In the genomic region with DNA sequence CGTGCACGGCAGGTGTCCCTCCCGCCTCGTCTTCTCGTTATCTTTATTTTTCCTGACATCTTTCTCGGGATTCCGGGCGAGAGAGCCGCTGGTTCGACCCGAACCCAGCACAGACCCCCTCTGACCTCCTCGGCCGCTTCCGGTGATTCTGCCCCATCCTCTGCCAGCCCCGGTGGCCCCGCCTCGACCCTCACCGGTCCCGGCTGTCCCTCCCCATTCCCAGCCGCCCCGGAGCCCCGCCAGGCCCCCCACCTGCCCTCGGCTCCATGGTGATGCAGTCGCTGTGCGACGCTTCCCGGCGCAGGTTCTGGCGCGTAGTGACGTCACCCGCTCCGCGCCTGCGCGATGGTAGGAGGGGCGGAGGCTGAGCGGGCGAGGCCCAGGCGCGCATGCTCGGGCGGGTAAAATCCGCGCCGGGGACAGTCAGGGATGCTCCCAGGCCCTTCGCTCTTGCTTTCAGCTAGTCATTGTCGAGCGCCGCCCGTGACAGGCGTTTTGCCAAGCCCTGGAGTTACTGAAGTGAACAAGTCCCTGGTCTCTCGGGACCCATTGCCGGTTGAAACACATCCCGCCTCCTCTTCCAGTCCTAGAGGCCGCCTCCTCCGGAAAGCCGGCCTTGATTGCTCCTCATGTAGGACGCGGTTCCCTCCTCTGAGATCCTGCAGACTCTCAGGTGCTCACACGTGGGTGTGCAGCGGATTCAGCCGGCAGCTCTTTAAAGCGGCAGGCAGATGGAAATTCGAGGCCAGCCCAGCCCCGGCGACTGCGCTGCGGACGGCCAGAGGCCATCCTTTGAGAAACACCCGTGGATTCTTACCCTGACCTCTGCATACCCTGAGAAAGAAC, we compare ENCODE assay signal across 1 cellular context.
TF ChIP-seq lines count a peak whose summit lies in the region.

A gene with protein sequence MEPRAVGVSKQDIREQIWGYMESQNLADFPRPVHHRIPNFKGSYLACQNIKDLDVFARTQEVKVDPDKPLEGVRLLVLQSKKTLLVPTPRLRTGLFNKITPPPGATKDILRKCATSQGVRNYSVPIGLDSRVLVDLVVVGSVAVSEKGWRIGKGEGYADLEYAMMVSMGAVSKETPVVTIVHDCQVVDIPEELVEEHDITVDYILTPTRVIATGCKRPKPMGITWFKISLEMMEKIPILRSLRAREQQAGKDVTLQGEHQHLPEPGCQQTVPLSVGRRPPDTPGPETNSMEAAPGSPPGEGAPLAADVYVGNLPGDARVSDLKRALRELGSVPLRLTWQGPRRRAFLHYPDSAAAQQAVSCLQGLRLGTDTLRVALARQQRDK (minus strand): TSS at position 319 of the 846 bp plus-strand sequence. CDS start 51 bp downstream, at position 268.

TF ChIP-seq in HepG2, 621 proteins besides CTCF, POLR2A, EP300 and RAD21 (continued from another document and continues in another):
- TF ChIP-seq, protein P1, sequence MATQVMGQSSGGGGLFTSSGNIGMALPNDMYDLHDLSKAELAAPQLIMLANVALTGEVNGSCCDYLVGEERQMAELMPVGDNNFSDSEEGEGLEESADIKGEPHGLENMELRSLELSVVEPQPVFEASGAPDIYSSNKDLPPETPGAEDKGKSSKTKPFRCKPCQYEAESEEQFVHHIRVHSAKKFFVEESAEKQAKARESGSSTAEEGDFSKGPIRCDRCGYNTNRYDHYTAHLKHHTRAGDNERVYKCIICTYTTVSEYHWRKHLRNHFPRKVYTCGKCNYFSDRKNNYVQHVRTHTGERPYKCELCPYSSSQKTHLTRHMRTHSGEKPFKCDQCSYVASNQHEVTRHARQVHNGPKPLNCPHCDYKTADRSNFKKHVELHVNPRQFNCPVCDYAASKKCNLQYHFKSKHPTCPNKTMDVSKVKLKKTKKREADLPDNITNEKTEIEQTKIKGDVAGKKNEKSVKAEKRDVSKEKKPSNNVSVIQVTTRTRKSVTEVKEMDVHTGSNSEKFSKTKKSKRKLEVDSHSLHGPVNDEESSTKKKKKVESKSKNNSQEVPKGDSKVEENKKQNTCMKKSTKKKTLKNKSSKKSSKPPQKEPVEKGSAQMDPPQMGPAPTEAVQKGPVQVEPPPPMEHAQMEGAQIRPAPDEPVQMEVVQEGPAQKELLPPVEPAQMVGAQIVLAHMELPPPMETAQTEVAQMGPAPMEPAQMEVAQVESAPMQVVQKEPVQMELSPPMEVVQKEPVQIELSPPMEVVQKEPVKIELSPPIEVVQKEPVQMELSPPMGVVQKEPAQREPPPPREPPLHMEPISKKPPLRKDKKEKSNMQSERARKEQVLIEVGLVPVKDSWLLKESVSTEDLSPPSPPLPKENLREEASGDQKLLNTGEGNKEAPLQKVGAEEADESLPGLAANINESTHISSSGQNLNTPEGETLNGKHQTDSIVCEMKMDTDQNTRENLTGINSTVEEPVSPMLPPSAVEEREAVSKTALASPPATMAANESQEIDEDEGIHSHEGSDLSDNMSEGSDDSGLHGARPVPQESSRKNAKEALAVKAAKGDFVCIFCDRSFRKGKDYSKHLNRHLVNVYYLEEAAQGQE (IDR thresholded peaks at IDR 0.05; ENCODE audit: borderline replicate concordance in 1 of 2, low read depth in 1 of 2, low read length in 2 of 2): 0 out of 4 replicates have a peak, but pooled peaks of 1 of the 2 experiments have one; percentile 38
- TF ChIP-seq MIER2 (CRISPR knock-in tag; IDR thresholded peaks at IDR 0.05) (0 out of 2 replicates have a peak, but pooled peaks have one; percentile 11), ARNTL (CRISPR knock-in tag; IDR thresholded peaks at IDR 0.05) (no peak; the same call in 1 of the 2 replicates), JARID2 (CRISPR knock-in tag; IDR thresholded peaks at IDR 0.05; ENCODE audit: insufficient replicate concordance) (no peak), GABPA (IDR thresholded peaks at IDR 0.05; ENCODE audit: low read depth, low read length) (no peak), GABPA (CRISPR knock-in tag; IDR thresholded peaks at IDR 0.05; ENCODE audit: low read depth) (peak; percentile 8; the same call in 1 of the 2 replicates), ZBTB3 (CRISPR knock-in tag; IDR thresholded peaks at IDR 0.05; ENCODE audit: borderline replicate concordance, low read depth) (no peak), PLRG1 (conservative IDR thresholded peaks at IDR 0.05) (no peak), CBX5 (CRISPR knock-in tag; IDR thresholded peaks at IDR 0.05; ENCODE audit: borderline replicate concordance) (peak; percentile 20; the same call in 1 of the 2 replicates), ESRRA (CRISPR knock-in tag; IDR thresholded peaks at IDR 0.05; ENCODE audit: low read depth) (peak; percentile 64; the same call in 1 of the 2 replicates), ZMYM4 (CRISPR knock-in tag; IDR thresholded peaks at IDR 0.05) (peak; percentile 97), ZNF354B (CRISPR knock-in tag; IDR thresholded peaks at IDR 0.05) (no peak; the same call in 1 of the 2 replicates), ZNF782 (CRISPR knock-in tag; IDR thresholded peaks at IDR 0.05; ENCODE audit: borderline replicate concordance) (0 out of 2 replicates have a peak, but pooled peaks have one; percentile 62), SMAD3 (CRISPR knock-in tag; IDR thresholded peaks at IDR 0.05) (peak; percentile 62; the same call in 1 of the 2 replicates), HNRNPH1 (optimal IDR thresholded peaks at IDR 0.05; ENCODE audit: low read depth, low read length) (no peak), ZNF549 (CRISPR knock-in tag; IDR thresholded peaks at IDR 0.05) (no peak), RBFOX2 (IDR thresholded peaks at IDR 0.05; ENCODE audit: low read depth, low read length) (peak; percentile 95), ZNF703 (CRISPR knock-in tag; IDR thresholded peaks at IDR 0.05; ENCODE audit: borderline replicate concordance) (no peak), ZNF296 (CRISPR knock-in tag; conservative IDR thresholded peaks at IDR 0.05) (no peak), STAT5B (CRISPR knock-in tag; IDR thresholded peaks at IDR 0.05) (peak; percentile 5; the same call in 1 of the 2 replicates), SOX13 (IDR thresholded peaks at IDR 0.05) (peak; percentile 12; the same call in 1 of the 2 replicates), SOX13 (CRISPR knock-in tag; conservative IDR thresholded peaks at IDR 0.05 in 1 of 2, IDR thresholded peaks at IDR 0.05 in 1 of 2) (0 out of 4 replicates have a peak, but pooled peaks of 1 of the 2 experiments have one; percentile 44), ZBTB1 (CRISPR knock-in tag; IDR thresholded peaks at IDR 0.05; ENCODE audit: borderline replicate concordance) (no peak), ZNF546 (CRISPR knock-in tag; conservative IDR thresholded peaks at IDR 0.05) (peak; percentile 80; the same call in 1 of the 2 replicates), RFX3 (CRISPR knock-in tag; IDR thresholded peaks at IDR 0.05) (no peak; the same call in 1 of the 2 replicates), TBX3 (IDR thresholded peaks at IDR 0.05; ENCODE audit: borderline replicate concordance) (no peak; the same call in 1 of the 2 replicates), ZNF724P (CRISPR knock-in tag; IDR thresholded peaks at IDR 0.05; ENCODE audit: borderline replicate concordance) (peak; percentile 79; the same call in 1 of the 2 replicates), NONO (IDR thresholded peaks at IDR 0.05) (no peak), NONO (CRISPR knock-in tag; conservative IDR thresholded peaks at IDR 0.05) (peak; percentile 97), ZNF674 (CRISPR knock-in tag; IDR thresholded peaks at IDR 0.05; ENCODE audit: low read depth) (peak; percentile 77; the same call in 1 of the 2 replicates), ZNF570 (CRISPR knock-in tag; IDR thresholded peaks at IDR 0.05; ENCODE audit: borderline replicate concordance) (no peak), NR2F2 (IDR thresholded peaks at IDR 0.05; ENCODE audit: borderline replicate concordance, low read depth) (no peak), RCOR2 (CRISPR knock-in tag; IDR thresholded peaks at IDR 0.05) (peak; percentile 71; the same call in 1 of the 2 replicates), ERF (CRISPR knock-in tag; IDR thresholded peaks at IDR 0.05) (peak; percentile 92), ARNT (IDR thresholded peaks at IDR 0.05) (no peak), ZNF367 (CRISPR knock-in tag; IDR thresholded peaks at IDR 0.05; ENCODE audit: borderline replicate concordance) (peak; percentile 87; the same call in 1 of the 2 replicates), ZNF607 (CRISPR knock-in tag; IDR thresholded peaks at IDR 0.05; ENCODE audit: borderline replicate concordance) (no peak), HMG20A (CRISPR knock-in tag; IDR thresholded peaks at IDR 0.05; ENCODE audit: borderline replicate concordance) (no peak), PTBP1 (IDR thresholded peaks at IDR 0.05; ENCODE audit: low read depth, low read length, poor library complexity, severe bottlenecking) (peak; percentile 19), HCFC1 (IDR thresholded peaks at IDR 0.05; ENCODE audit: low read depth, low read length) (peak; percentile 79)
- TF ChIP-seq, protein P2, sequence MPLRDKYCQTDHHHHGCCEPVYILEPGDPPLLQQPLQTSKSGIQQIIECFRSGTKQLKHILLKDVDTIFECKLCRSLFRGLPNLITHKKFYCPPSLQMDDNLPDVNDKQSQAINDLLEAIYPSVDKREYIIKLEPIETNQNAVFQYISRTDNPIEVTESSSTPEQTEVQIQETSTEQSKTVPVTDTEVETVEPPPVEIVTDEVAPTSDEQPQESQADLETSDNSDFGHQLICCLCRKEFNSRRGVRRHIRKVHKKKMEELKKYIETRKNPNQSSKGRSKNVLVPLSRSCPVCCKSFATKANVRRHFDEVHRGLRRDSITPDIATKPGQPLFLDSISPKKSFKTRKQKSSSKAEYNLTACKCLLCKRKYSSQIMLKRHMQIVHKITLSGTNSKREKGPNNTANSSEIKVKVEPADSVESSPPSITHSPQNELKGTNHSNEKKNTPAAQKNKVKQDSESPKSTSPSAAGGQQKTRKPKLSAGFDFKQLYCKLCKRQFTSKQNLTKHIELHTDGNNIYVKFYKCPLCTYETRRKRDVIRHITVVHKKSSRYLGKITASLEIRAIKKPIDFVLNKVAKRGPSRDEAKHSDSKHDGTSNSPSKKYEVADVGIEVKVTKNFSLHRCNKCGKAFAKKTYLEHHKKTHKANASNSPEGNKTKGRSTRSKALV (CRISPR knock-in tag; IDR thresholded peaks at IDR 0.05): no peak
- TF ChIP-seq, protein P3, sequence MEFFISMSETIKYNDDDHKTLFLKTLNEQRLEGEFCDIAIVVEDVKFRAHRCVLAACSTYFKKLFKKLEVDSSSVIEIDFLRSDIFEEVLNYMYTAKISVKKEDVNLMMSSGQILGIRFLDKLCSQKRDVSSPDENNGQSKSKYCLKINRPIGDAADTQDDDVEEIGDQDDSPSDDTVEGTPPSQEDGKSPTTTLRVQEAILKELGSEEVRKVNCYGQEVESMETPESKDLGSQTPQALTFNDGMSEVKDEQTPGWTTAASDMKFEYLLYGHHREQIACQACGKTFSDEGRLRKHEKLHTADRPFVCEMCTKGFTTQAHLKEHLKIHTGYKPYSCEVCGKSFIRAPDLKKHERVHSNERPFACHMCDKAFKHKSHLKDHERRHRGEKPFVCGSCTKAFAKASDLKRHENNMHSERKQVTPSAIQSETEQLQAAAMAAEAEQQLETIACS (CRISPR knock-in tag; IDR thresholded peaks at IDR 0.05): no peak
- TF ChIP-seq, protein P4, sequence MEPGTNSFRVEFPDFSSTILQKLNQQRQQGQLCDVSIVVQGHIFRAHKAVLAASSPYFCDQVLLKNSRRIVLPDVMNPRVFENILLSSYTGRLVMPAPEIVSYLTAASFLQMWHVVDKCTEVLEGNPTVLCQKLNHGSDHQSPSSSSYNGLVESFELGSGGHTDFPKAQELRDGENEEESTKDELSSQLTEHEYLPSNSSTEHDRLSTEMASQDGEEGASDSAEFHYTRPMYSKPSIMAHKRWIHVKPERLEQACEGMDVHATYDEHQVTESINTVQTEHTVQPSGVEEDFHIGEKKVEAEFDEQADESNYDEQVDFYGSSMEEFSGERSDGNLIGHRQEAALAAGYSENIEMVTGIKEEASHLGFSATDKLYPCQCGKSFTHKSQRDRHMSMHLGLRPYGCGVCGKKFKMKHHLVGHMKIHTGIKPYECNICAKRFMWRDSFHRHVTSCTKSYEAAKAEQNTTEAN (CRISPR knock-in tag; conservative IDR thresholded peaks at IDR 0.05): no peak
- TF ChIP-seq, protein P5, sequence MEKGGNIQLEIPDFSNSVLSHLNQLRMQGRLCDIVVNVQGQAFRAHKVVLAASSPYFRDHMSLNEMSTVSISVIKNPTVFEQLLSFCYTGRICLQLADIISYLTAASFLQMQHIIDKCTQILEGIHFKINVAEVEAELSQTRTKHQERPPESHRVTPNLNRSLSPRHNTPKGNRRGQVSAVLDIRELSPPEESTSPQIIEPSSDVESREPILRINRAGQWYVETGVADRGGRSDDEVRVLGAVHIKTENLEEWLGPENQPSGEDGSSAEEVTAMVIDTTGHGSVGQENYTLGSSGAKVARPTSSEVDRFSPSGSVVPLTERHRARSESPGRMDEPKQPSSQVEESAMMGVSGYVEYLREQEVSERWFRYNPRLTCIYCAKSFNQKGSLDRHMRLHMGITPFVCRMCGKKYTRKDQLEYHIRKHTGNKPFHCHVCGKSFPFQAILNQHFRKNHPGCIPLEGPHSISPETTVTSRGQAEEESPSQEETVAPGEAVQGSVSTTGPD (CRISPR knock-in tag; IDR thresholded peaks at IDR 0.05): no peak
- TF ChIP-seq, protein P6, sequence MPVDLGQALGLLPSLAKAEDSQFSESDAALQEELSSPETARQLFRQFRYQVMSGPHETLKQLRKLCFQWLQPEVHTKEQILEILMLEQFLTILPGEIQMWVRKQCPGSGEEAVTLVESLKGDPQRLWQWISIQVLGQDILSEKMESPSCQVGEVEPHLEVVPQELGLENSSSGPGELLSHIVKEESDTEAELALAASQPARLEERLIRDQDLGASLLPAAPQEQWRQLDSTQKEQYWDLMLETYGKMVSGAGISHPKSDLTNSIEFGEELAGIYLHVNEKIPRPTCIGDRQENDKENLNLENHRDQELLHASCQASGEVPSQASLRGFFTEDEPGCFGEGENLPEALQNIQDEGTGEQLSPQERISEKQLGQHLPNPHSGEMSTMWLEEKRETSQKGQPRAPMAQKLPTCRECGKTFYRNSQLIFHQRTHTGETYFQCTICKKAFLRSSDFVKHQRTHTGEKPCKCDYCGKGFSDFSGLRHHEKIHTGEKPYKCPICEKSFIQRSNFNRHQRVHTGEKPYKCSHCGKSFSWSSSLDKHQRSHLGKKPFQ (CRISPR knock-in tag; IDR thresholded peaks at IDR 0.05; ENCODE audit: insufficient replicate concordance): no peak
- TF ChIP-seq, protein P7, sequence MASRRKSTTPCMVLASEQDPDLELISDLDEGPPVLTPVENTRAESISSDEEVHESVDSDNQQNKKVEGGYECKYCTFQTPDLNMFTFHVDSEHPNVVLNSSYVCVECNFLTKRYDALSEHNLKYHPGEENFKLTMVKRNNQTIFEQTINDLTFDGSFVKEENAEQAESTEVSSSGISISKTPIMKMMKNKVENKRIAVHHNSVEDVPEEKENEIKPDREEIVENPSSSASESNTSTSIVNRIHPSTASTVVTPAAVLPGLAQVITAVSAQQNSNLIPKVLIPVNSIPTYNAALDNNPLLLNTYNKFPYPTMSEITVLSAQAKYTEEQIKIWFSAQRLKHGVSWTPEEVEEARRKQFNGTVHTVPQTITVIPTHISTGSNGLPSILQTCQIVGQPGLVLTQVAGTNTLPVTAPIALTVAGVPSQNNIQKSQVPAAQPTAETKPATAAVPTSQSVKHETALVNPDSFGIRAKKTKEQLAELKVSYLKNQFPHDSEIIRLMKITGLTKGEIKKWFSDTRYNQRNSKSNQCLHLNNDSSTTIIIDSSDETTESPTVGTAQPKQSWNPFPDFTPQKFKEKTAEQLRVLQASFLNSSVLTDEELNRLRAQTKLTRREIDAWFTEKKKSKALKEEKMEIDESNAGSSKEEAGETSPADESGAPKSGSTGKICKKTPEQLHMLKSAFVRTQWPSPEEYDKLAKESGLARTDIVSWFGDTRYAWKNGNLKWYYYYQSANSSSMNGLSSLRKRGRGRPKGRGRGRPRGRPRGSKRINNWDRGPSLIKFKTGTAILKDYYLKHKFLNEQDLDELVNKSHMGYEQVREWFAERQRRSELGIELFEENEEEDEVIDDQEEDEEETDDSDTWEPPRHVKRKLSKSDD (CRISPR knock-in tag; IDR thresholded peaks at IDR 0.05; ENCODE audit: low read depth): peak; percentile 85; the same call in 1 of the 2 replicates
